In genomic region chr2:63840785-63841253, GRCh38 we compare ENCODE assay signal across 8 cellular contexts. TPM values are rescaled to one million over a fixed set of nuclear protein-coding genes. Genes with fewer than 3 reads are reported as not detected.
DNase-seq lines count a peak whose midpoint lies in the region; ATAC-seq and TF ChIP-seq lines count a peak whose summit lies in the region.

No MANE protein-coding gene starts in this region.

- H3K9me3 ChIP-seq in thymus (ENCODE audit: control insufficient read depth), result no peaks in the 10 kb centered on the region

- H3K27ac ChIP-seq in thymus (ENCODE audit: low read depth), result peak overlapping the region; percentile 97

- H3K27ac Mint-ChIP-seq in activated naive CD8-positive, alpha-beta T cell treated with anti-CD3 and anti-CD28 coated beads, Interleukin-2, amount 10 ng/mL, durations not matched to agents 7 days and 5 days, result peak overlapping the region; percentile 98
- peak overlapping the region; percentile 98 for H3K27ac Mint-ChIP-seq in osteocyte (ENCODE audit: unreplicated experiment)

- under 1% methylated on average over 34 of the region's 34 CpGs for WGBS in thymus

- no peaks in the 10 kb centered on the region for H3K36me3 ChIP-seq in thymus (ENCODE audit: control insufficient read depth, insufficient read depth)

- peaks cover 5% of the 10 kb centered on the region for H3K4me1 ChIP-seq in thymus (ENCODE audit: control insufficient read depth, insufficient read depth, low read length)

- H3K27me3 ChIP-seq in thymus (ENCODE audit: control insufficient read depth, insufficient read depth), result no peaks in the 10 kb centered on the region

- no peaks in the 10 kb centered on the region for H3K9me3 Mint-ChIP-seq in activated naive CD8-positive, alpha-beta T cell treated with anti-CD3 and anti-CD28 coated beads, Interleukin-2, amount 10 ng/mL, durations not matched to agents 7 days and 5 days
- no peaks in the 10 kb centered on the region for H3K9me3 Mint-ChIP-seq in osteocyte (ENCODE audit: unreplicated experiment)

- intact Hi-C loops in head of caudate nucleus (cut with DNase I), result loop anchor here (5.0 kb wide), 1 partner anchor 254 kb away; the partner anchor contains the start of genes MDH1 and WDPCP

- peaks cover 32% of the 10 kb centered on the region for H3K4me1 Mint-ChIP-seq in activated naive CD8-positive, alpha-beta T cell treated with anti-CD3 and anti-CD28 coated beads, Interleukin-2, amount 10 ng/mL, durations not matched to agents 7 days and 5 days
- peaks cover 40% of the 10 kb centered on the region for H3K4me1 Mint-ChIP-seq in osteocyte (ENCODE audit: unreplicated experiment)

- TF ChIP-seq CTCF in GM12864 (IDR thresholded peaks at IDR 0.05; ENCODE audit: low read depth, low read length, missing control alignments) (no peak), osteocyte (IDR thresholded peaks at IDR 0.05) (no peak)

- H3K27me3 Mint-ChIP-seq in activated naive CD8-positive, alpha-beta T cell treated with anti-CD3 and anti-CD28 coated beads, Interleukin-2, amount 10 ng/mL, durations not matched to agents 7 days and 5 days, result peaks cover 2% of the 10 kb centered on the region
- no peaks in the 10 kb centered on the region for H3K27me3 Mint-ChIP-seq in osteocyte (ENCODE audit: unreplicated experiment)

- peak overlapping the region; percentile 95 for H3K4me3 Mint-ChIP-seq in activated naive CD8-positive, alpha-beta T cell treated with anti-CD3 and anti-CD28 coated beads, Interleukin-2, amount 10 ng/mL, durations not matched to agents 7 days and 5 days
- H3K4me3 Mint-ChIP-seq in osteocyte (ENCODE audit: unreplicated experiment), result peak overlapping the region; percentile 93

- DNase-seq in GM12864 (ENCODE audit: low read depth) (peak; percentile 94), NCI-H1105 treated with DMSO at 0.1 percent for 48 hours (lab: John Stamatoyannopoulos, UW) (peak; percentile 96), SKM-1 treated with dmso at 0.1 percent for 144 hours (lab: John Stamatoyannopoulos, UW; ENCODE audit: unreplicated experiment) (peak; percentile 96), head of caudate nucleus (peak; percentile 97 to 100 (median 99)), osteocyte (ENCODE audit: extremely low spot score, unreplicated experiment) (peak; percentile 99)
- DNase-seq in activated naive CD8-positive, alpha-beta T cell treated with anti-CD3 and anti-CD28 coated beads, Interleukin-2, amount 10 ng/mL, durations not matched to agents 7 days and 5 days, result peak; percentile 97

- H3K36me3 Mint-ChIP-seq in activated naive CD8-positive, alpha-beta T cell treated with anti-CD3 and anti-CD28 coated beads, Interleukin-2, amount 10 ng/mL, durations not matched to agents 7 days and 5 days, result peaks cover 33% of the 10 kb centered on the region
- no peaks in the 10 kb centered on the region for H3K36me3 Mint-ChIP-seq in osteocyte (ENCODE audit: unreplicated experiment)

- POLR2A ChIA-PET in activated naive CD8-positive, alpha-beta T cell treated with anti-CD3 and anti-CD28 coated beads, Interleukin-2, amount 10 ng/mL, durations not matched to agents 7 days and 5 days (lab: Charles Lee), result interaction anchor here (0.6 to 7.6 kb wide), 17 partner anchors 14 to 1645 kb away, joined by 3 to 286 read pairs (median 4); partner anchors contain the start of genes AFTPH, B3GNT2, MDH1 and RAB1A

- peak overlapping the region; percentile 88 for H3K4me3 ChIP-seq in GM12864 (ENCODE audit: low read depth, low read length)
- peak overlapping the region; percentile 89 for H3K4me3 ChIP-seq in thymus (ENCODE audit: low read length)

- ATAC-seq in HG02678 (IDR thresholded peaks at IDR 0.05; ENCODE audit: unreplicated experiment), result peak; percentile 92
- ATAC-seq in activated naive CD8-positive, alpha-beta T cell treated with anti-CD3 and anti-CD28 coated beads, Interleukin-2, amount 10 ng/mL, durations not matched to agents 7 days and 5 days (ENCODE audit: low read depth), result peak; percentile 90

RNA-seq across cellular contexts. Expression of gene UGP2, which starts 0.9 kb away (rescaled TPM):
- 100 to 1,000 TPM; 127 to 139 TPM for total RNA-seq in activated naive CD8-positive, alpha-beta T cell treated with anti-CD3 and anti-CD28 coated beads, Interleukin-2, amount 10 ng/mL, durations not matched to agents 7 days and 5 days
- total RNA-seq in osteocyte, result 109 and 112 TPM in 2 replicates
- polyA plus RNA-seq in thymus, result 199 TPM

Comparison
In these comparisons a context has a peak if more than half of its experiments do, and no peak if none do; other contexts are left out.
1. Peak in every context shown above with its lines: DNase-seq, ATAC-seq, H3K4me3 ChIP-seq and H3K27ac ChIP-seq.